Comparison of ENCODE assay signal across 25 cellular contexts in genomic region chr15:86229306-86229705, GRCh38.
"Had no signal": no experiment of that assay in that cellular context is flagged by ENCODE, and none has a peak within 500 bp of the region (broad histone marks: within the 10 kb centered on the region; RNA-seq: fewer than 3 reads in every experiment).

No MANE protein-coding gene starts in this region.

- ATAC-seq: effector memory CD8-positive, alpha-beta T cell; esophagus mucosa; foreskin keratinocyte; gastrocnemius medialis; gastroesophageal sphincter; heart left ventricle; heart right ventricle had no signal

- H3K27ac Mint-ChIP-seq: dendritic cell treated with granulocyte-macrophage colony-stimulating factor and Interleukin-4, amounts not matched to agents 40 ng/mL and 50 ng/mL, for 4 days; effector memory CD8-positive, alpha-beta T cell; endodermal cell had no signal

- H3K36me3 ChIP-seq: colonic mucosa, esophagus muscularis mucosa, esophagus squamous epithelium, gastrocnemius medialis, gastroesophageal sphincter, heart left ventricle, heart right ventricle had no signal

- H3K27ac ChIP-seq: colonic mucosa, coronary artery, dorsolateral prefrontal cortex, epithelial cell of prostate, esophagus muscularis mucosa, esophagus squamous epithelium, foreskin keratinocyte, gastrocnemius medialis, gastroesophageal sphincter, heart left ventricle, heart right ventricle had no signal

- H3K9me3 Mint-ChIP-seq: dendritic cell treated with granulocyte-macrophage colony-stimulating factor and Interleukin-4, amounts not matched to agents 40 ng/mL and 50 ng/mL, for 4 days; effector memory CD8-positive, alpha-beta T cell; endodermal cell had no signal

- H3K9me3 ChIP-seq: colonic mucosa, esophagus muscularis mucosa, esophagus squamous epithelium, gastrocnemius medialis, gastroesophageal sphincter, heart left ventricle, heart right ventricle had no signal

- H3K4me3 ChIP-seq: colonic mucosa, coronary artery, dorsolateral prefrontal cortex, esophagus muscularis mucosa, esophagus squamous epithelium, gastrocnemius medialis, gastroesophageal sphincter, heart left ventricle, heart right ventricle had no signal

- H3K4me1 ChIP-seq: colonic mucosa, foreskin keratinocyte, gastrocnemius medialis had no signal

- DNase-seq: colonic mucosa; cortex of kidney; dermis blood vessel endothelial cell; dorsolateral prefrontal cortex; effector CD4-positive, alpha-beta T cell; effector CD8-positive, alpha-beta T cell; effector memory CD4-positive, alpha-beta T cell; effector memory CD8-positive, alpha-beta T cell; endodermal cell; erythroblast; esophagus squamous epithelium; foreskin fibroblast; foreskin keratinocyte; foreskin melanocyte; gastrocnemius medialis; glutamatergic neuron; head of caudate nucleus; heart left ventricle; heart right ventricle had no signal

- H3K27me3 ChIP-seq: colonic mucosa, gastrocnemius medialis had no signal

- H3K4me3 Mint-ChIP-seq: dendritic cell treated with granulocyte-macrophage colony-stimulating factor and Interleukin-4, amounts not matched to agents 40 ng/mL and 50 ng/mL, for 4 days; effector memory CD8-positive, alpha-beta T cell; endodermal cell had no signal
